Comparison of ENCODE assay signal across 20 cellular contexts in genomic region chr4:24777528-24777927, GRCh38. TPM values are rescaled to one million over a fixed set of nuclear protein-coding genes. Genes with fewer than 3 reads are reported as not detected.
DNase-seq lines count a peak whose midpoint lies in the region; ATAC-seq and TF ChIP-seq lines count a peak whose summit lies in the region.
"Had no signal": no experiment of that assay in that cellular context is flagged by ENCODE, and none has a peak within 500 bp of the region (broad histone marks: within the 10 kb centered on the region; RNA-seq: fewer than 3 reads in every experiment).

No MANE protein-coding gene starts in this region.

- intact Hi-C loops in Right ventricle myocardium superior (cut with DNase I) = no loop called here
- intact Hi-C loops in cardiac septum (cut with DNase I) = no loop called here
- intact Hi-C loops in ascending aorta (cut with DNase I) = loop anchor here (10.0 kb wide), 1 partner anchor 1237 kb away; no protein-coding TSS in a partner anchor

- no peak overlapping the region for H3K4me3 ChIP-seq in ascending aorta
- H3K4me3 ChIP-seq in gastroesophageal sphincter = no peak overlapping the region
- H3K4me3 ChIP-seq in thoracic aorta = no peak overlapping the region
- H3K4me3 ChIP-seq: BLaER1, GM12878, HAP-1, K562 had no signal

- no peak for TF ChIP-seq EP300 in gastroesophageal sphincter (IDR thresholded peaks at IDR 0.05)

- no peaks in the 10 kb centered on the region for H3K9me3 ChIP-seq in ascending aorta
- no peaks in the 10 kb centered on the region for H3K9me3 ChIP-seq in gastroesophageal sphincter
- H3K9me3 ChIP-seq in thoracic aorta = no peaks in the 10 kb centered on the region
- H3K9me3 ChIP-seq: BLaER1, HAP-1 had no signal

- H3K36me3 ChIP-seq in ascending aorta (no peaks in the 10 kb centered on the region), gastroesophageal sphincter (no peaks in the 10 kb centered on the region), thoracic aorta (no peaks in the 10 kb centered on the region)
- H3K36me3 ChIP-seq: BLaER1, HAP-1 had no signal

- no peak for TF ChIP-seq POLR2A in gastroesophageal sphincter (IDR thresholded peaks at IDR 0.05)

- H3K27me3 ChIP-seq in ascending aorta (no peaks in the 10 kb centered on the region), gastroesophageal sphincter (no peaks in the 10 kb centered on the region), thoracic aorta (replicated peaks; ENCODE audit: insufficient read depth) (no peaks in the 10 kb centered on the region)
- H3K27me3 ChIP-seq: BLaER1 had no signal

- ATAC-seq in Right ventricle myocardium superior (ENCODE audit: poor library complexity) = peak; percentile 45
- no peak for ATAC-seq in gastroesophageal sphincter
- ATAC-seq in thoracic aorta (ENCODE audit: insufficient number of reproducible peaks, low FRiP score, low read depth) = no peak
- ATAC-seq in HG03457 (IDR thresholded peaks at IDR 0.05; ENCODE audit: unreplicated experiment) = no peak
- ATAC-seq: GM12878, K562 had no signal

- H3K27ac ChIP-seq in ascending aorta = peak overlapping the region; percentile 77 to 88
- peak overlapping the region; percentile 63 to 71 (median 68) for H3K27ac ChIP-seq in gastroesophageal sphincter
- peak overlapping the region; percentile 7 to 73 for H3K27ac ChIP-seq in thoracic aorta
- H3K27ac ChIP-seq: BLaER1 had no signal

- TF ChIP-seq CTCF in ascending aorta (IDR thresholded peaks at IDR 0.05) (no peak), gastroesophageal sphincter (IDR thresholded peaks at IDR 0.05) (no peak), thoracic aorta (IDR thresholded peaks at IDR 0.05) (no peak)

- H3K4me1 ChIP-seq in ascending aorta (peaks cover 9 to 46% of the 10 kb centered on the region in 2 donors), gastroesophageal sphincter (peaks cover 10 to 55% (median 26%) of the 10 kb centered on the region in 3 donors), thoracic aorta (ENCODE audit: control insufficient read depth in 1 of 2, low read depth in 2 of 2) (peaks cover 32 to 51% of the 10 kb centered on the region in 2 donors)
- H3K4me1 ChIP-seq: BLaER1, HAP-1 had no signal

- DNase-seq in Right ventricle myocardium superior (no peak), cardiac septum (ENCODE audit: low spot score) (no peak), ascending aorta (ENCODE audit: low spot score in 2 of 2) (no peak), thoracic aorta (ENCODE audit: low spot score) (no peak), ecto neural progenitor cell (ENCODE audit: low spot score) (no peak), DMS 273 (lab: John Stamatoyannopoulos, UW; ENCODE audit: unreplicated experiment) (no peak)
- DNase-seq: CD4-positive, alpha-beta memory T cell; DMS53; EL; NCI-H1105 treated with DMSO at 0.1 percent for 48 hours; NCI-H1694; NCI-H2081 treated with DMSO at 0.1 percent for 48 hours; NCI-H510A treated with DMSO at 0.1 percent for 48 hours; RPMI8226 had no signal

- WGBS in gastroesophageal sphincter (ENCODE audit: low coverage in 1 of 2), 2 donors = 7 to 28% methylated on average over 2 to 3 of the region's 3 CpGs

RNA-seq across cellular contexts. Expression of gene SOD3, which starts 17.8 kb away (rescaled TPM):
- total RNA-seq in Right ventricle myocardium superior (62.4 TPM), cardiac septum (115 TPM), ascending aorta (893 TPM), gastroesophageal sphincter (100 to 1,000 TPM; 199 to 801 (median 448) TPM), thoracic aorta (100 to 1,000 TPM; 549 to 743 TPM)
- total RNA-seq: CD4-positive, alpha-beta memory T cell; GM12878 had no signal
